Comparison of ENCODE assay signal across 1 cellular context in genomic region chr10:14603539-14604102, GRCh38.
A peak's percentile ranks its signal among the peaks of the same experiment; 100 is the strongest.
TF ChIP-seq lines count a peak whose summit lies in the region.

No MANE protein-coding gene starts in this region.

TF ChIP-seq in HepG2, 621 proteins besides CTCF, POLR2A, EP300 and RAD21 (continued from another document):
- TF ChIP-seq PHF8 (CRISPR knock-in tag; IDR thresholded peaks at IDR 0.05), result 0 out of 2 replicates have a peak, but pooled peaks have one; percentile 27
- no peak for TF ChIP-seq ZNF296 (CRISPR knock-in tag; conservative IDR thresholded peaks at IDR 0.05)
- TF ChIP-seq ELF1 (CRISPR knock-in tag; IDR thresholded peaks at IDR 0.05), result no peak
- no peak for TF ChIP-seq ZNF10 (CRISPR knock-in tag; IDR thresholded peaks at IDR 0.05; ENCODE audit: borderline replicate concordance, low read depth)
- TF ChIP-seq ATAD3A (CRISPR knock-in tag; IDR thresholded peaks at IDR 0.05), result no peak
- no peak for TF ChIP-seq PHF21A (CRISPR knock-in tag; IDR thresholded peaks at IDR 0.05)
- no peak for TF ChIP-seq PBX2 (CRISPR knock-in tag; IDR thresholded peaks at IDR 0.05)
- TF ChIP-seq ZFX (CRISPR knock-in tag; IDR thresholded peaks at IDR 0.05; ENCODE audit: low read depth), result 0 out of 2 replicates have a peak, but pooled peaks have one; percentile 5
- TF ChIP-seq NCOA2 (CRISPR knock-in tag; IDR thresholded peaks at IDR 0.05), result no peak
- TF ChIP-seq SP1 (IDR thresholded peaks at IDR 0.05), result no peak
- no peak for TF ChIP-seq SP1 (CRISPR knock-in tag; IDR thresholded peaks at IDR 0.05)
- TF ChIP-seq ISL2 (CRISPR knock-in tag; IDR thresholded peaks at IDR 0.05), result no peak
- no peak for TF ChIP-seq ETV6 (CRISPR knock-in tag; conservative IDR thresholded peaks at IDR 0.05)
- no peak for TF ChIP-seq ZNF282 (IDR thresholded peaks at IDR 0.05; ENCODE audit: partially characterized antibody)
- TF ChIP-seq RAD51 (IDR thresholded peaks at IDR 0.05; ENCODE audit: borderline replicate concordance), result no peak
- peak; percentile 47 for TF ChIP-seq AGO2 (optimal IDR thresholded peaks at IDR 0.05; ENCODE audit: low read depth, low read length)
- TF ChIP-seq ARNT2 (CRISPR knock-in tag; IDR thresholded peaks at IDR 0.05; ENCODE audit: low read depth), result no peak
- peak; percentile 45 for TF ChIP-seq RBFOX2 (IDR thresholded peaks at IDR 0.05; ENCODE audit: low read depth, low read length)
- TF ChIP-seq ZBTB10 (CRISPR knock-in tag; IDR thresholded peaks at IDR 0.05; ENCODE audit: borderline replicate concordance), result no peak
